8 cellular contexts compared by ENCODE assay signal in genomic region chr19:1206063-1206732, GRCh38. TPM values are rescaled to one million over a fixed set of nuclear protein-coding genes. Genes with fewer than 3 reads are reported as not detected.
DNase-seq lines count a peak whose midpoint lies in the region; ATAC-seq, FAIRE-seq and TF ChIP-seq lines count a peak whose summit lies in the region.

No MANE protein-coding gene starts in this region.

- H3K27me3 ChIP-seq in K562 (ENCODE audit: control insufficient read depth in 2 of 2, insufficient read depth in 2 of 2, low read length in 2 of 2) (no peaks in the 10 kb centered on the region), lower lobe of right lung (ENCODE audit: low read depth) (no peaks in the 10 kb centered on the region), upper lobe of right lung (no peaks in the 10 kb centered on the region)

- H3K4me1 ChIP-seq in K562 (replicated peaks in 1 of 2; ENCODE audit: control insufficient read depth in 2 of 2, insufficient read depth in 2 of 2, low read length in 2 of 2) (peaks cover 44 to 79% of the 10 kb centered on the region in 2 experiments), lower lobe of right lung (peaks cover 65% of the 10 kb centered on the region), upper lobe of right lung (peaks cover 47% of the 10 kb centered on the region)

- TF ChIP-seq CTCF in K562 (IDR thresholded peaks at IDR 0.05 in 2 of 3, conservative IDR thresholded peaks at IDR 0.05 in 1 of 3; ENCODE audit: insufficient read depth in 2 of 3, low read depth in 1 of 3, low read length in 3 of 3) (no peak), lower lobe of right lung (IDR thresholded peaks at IDR 0.05) (no peak), upper lobe of right lung (IDR thresholded peaks at IDR 0.05) (no peak)

- H3K79me2 ChIP-seq in K562 (ENCODE audit: control insufficient read depth, insufficient read depth, low read length): peaks cover 52% of the 10 kb centered on the region

- intact Hi-C loops in Right ventricle myocardium superior (cut with DNase I) (no loop called here), left cardiac atrium (cut with DNase I) (no loop called here), K562 (cut with micrococcal nuclease) (no loop called here), lower lobe of right lung (cut with DNase I) (no loop called here), upper lobe of right lung (cut with DNase I) (no loop called here)

- peak; percentile 55 for DNase-seq in Right ventricle myocardium superior
- DNase-seq in left cardiac atrium: no peak
- no peak for DNase-seq in K562 (ENCODE audit: extremely low read depth in 1 of 4, low spot score in 3 of 4)
- DNase-seq in lower lobe of right lung: no peak
- DNase-seq in upper lobe of right lung: no peak
- no peak for DNase-seq in NCI-H187 treated with DMSO at 0.1 percent for 48 hours (lab: John Stamatoyannopoulos, UW)
- DNase-seq in NCI-H1930 (lab: John Stamatoyannopoulos, UW): no peak
- no peak for DNase-seq in OCI-M1 (lab: John Stamatoyannopoulos, UW)

- peak overlapping the region; percentile 81 to 96 for H3K9ac ChIP-seq in K562 (ENCODE audit: insufficient read depth in 1 of 2, low read depth in 2 of 2, low read length in 2 of 2)

- no peak; the same call in 1 of the 2 replicates for TF ChIP-seq POLR2A in K562 (conservative IDR thresholded peaks at IDR 0.05)

- peaks cover 30% of the 10 kb centered on the region; the same call in 2 of the 3 replicates for H3K36me3 ChIP-seq in K562 (ENCODE audit: control insufficient read depth, insufficient read depth, low read length)
- peaks cover 10% of the 10 kb centered on the region for H3K36me3 ChIP-seq in lower lobe of right lung
- peaks cover 4% of the 10 kb centered on the region for H3K36me3 ChIP-seq in upper lobe of right lung

- no peak for TF ChIP-seq EP300 in K562 (IDR thresholded peaks at IDR 0.05; ENCODE audit: low read length)

- peak overlapping the region; percentile 96 for H3K4me2 ChIP-seq in K562 (ENCODE audit: insufficient read depth, low read length)

- no peak overlapping the region for H2AFZ ChIP-seq in K562 (ENCODE audit: low read depth, low read length)

- H3K9me3 ChIP-seq in K562 (replicated peaks; ENCODE audit: control insufficient read depth, insufficient read depth, low read depth, low read length) (no peaks in the 10 kb centered on the region), lower lobe of right lung (no peaks in the 10 kb centered on the region), upper lobe of right lung (no peaks in the 10 kb centered on the region)

- peaks cover 8% of the 10 kb centered on the region for H3K9me1 ChIP-seq in K562 (ENCODE audit: control insufficient read depth, insufficient read depth, low read length)

- no peak for FAIRE-seq in K562 (lab: Jason Lieb, UNC)

- in situ Hi-C loops in K562 (cut with MboI): no loop called here

- ATAC-seq in Right ventricle myocardium superior (ENCODE audit: poor library complexity): no peak
- no peak for ATAC-seq in left cardiac atrium
- ATAC-seq in K562: no peak
- no peak for ATAC-seq in lower lobe of right lung
- ATAC-seq in upper lobe of right lung: no peak

- no TSS peak for BruUV-seq in K562 (replicated peaks; lab: Mats Ljungman, UMichigan)

- WGBS in K562 (ENCODE audit: insufficient coverage, low coverage, missing lambda C conversion rate): under 1% methylated on average over 42 of the region's 90 CpGs

- H4K20me1 ChIP-seq in K562 (replicated peaks; ENCODE audit: control insufficient read depth, insufficient read depth, low read length): peaks cover 26% of the 10 kb centered on the region

- CTCF ChIA-PET in K562 (lab: Yijun Ruan, JAX; ENCODE audit: low intra/inter-chr PET ratio): interaction anchor here (0.6 kb wide), 1 partner anchor 282 kb away, joined by 3 read pairs; no protein-coding TSS in a partner anchor

- TF ChIP-seq RAD21 in K562 (CRISPR knock-in tag; conservative IDR thresholded peaks at IDR 0.05 in 1 of 2, IDR thresholded peaks at IDR 0.05 in 1 of 2): no peak

- POLR2A ChIA-PET in K562 (lab: Yijun Ruan, JAX): no interaction called here

- H3K4me3 ChIP-seq in K562 (peak overlapping the region; percentile 83), lower lobe of right lung (peak overlapping the region; percentile 80), upper lobe of right lung (peak overlapping the region; percentile 72)

- H3K27ac ChIP-seq in K562 (ENCODE audit: extremely low read depth, low read depth, low read length) (peak overlapping the region; percentile 91), lower lobe of right lung (peak overlapping the region; percentile 71), upper lobe of right lung (peak overlapping the region; percentile 80)

RNA-seq across cellular contexts. Expression of gene STK11, which starts 0.6 kb away (rescaled TPM):
- total RNA-seq in Right ventricle myocardium superior (54.8 TPM), left cardiac atrium (10 to 100 TPM; 48.2 to 53.0 TPM), K562 (2014; rRNA removed) (96.5 and 102 TPM in 2 replicates), K562 (2014; rRNA removed; fragmentation: Illumina TruSeq; extraction: Trizol) (28.9 and 31.7 TPM in 2 replicates), K562 (2015; rRNA removed; fragmentation: Illumina TruSeq; extraction: Trizol) (40.6 and 43.2 TPM in 2 replicates), K562 (2021) (76.3 and 89.6 TPM in 2 replicates), lower lobe of right lung (50.5 TPM), upper lobe of right lung (51.8 TPM)
- total RNA-seq in K562 (2011; cell fraction: chromatin; rRNA removed; ENCODE audit: low replicate concordance): 76.0 and 175 TPM in 2 replicates
- 128 and 133 TPM in 2 replicates for total RNA-seq in K562 (2011; cell fraction: nucleolus; rRNA removed)
- 58.7 and 79.5 TPM in 2 replicates for total RNA-seq in K562 (2011; cell fraction: nucleoplasm; rRNA removed)
- polyA plus RNA-seq in K562 (2011; rRNA removed) (31.2 and 34.3 TPM in 2 replicates), K562 (2014; fragmentation: Illumina TruSeq; extraction: Trizol) (22.0 and 39.1 TPM in 2 replicates), K562 (2014; fragmentation: Nextera tagmentation; extraction: Ambion mirVana) (under 1 TPM; 0.15 to 1.00 TPM), K562 (2014; rRNA removed) (69.4 and 79.9 TPM in 2 replicates)
- 37.0 and 67.8 TPM in 2 replicates for polyA plus RNA-seq in K562 (2011; cell fraction: cytosol; rRNA removed)
- 127 and 182 TPM in 2 replicates for polyA plus RNA-seq in K562 (2011; cell fraction: nucleus; rRNA removed)
- 49.5 and 76.3 TPM in 2 replicates for polyA plus RNA-seq in K562 (2012)
- 38.2 and 43.6 TPM in 2 replicates for polyA minus RNA-seq in K562 (2011; rRNA and poly(A)+ RNA removed)
- 33.9 and 37.0 TPM in 2 replicates for polyA minus RNA-seq in K562 (2011; cell fraction: cytosol; rRNA and poly(A)+ RNA removed)
- polyA minus RNA-seq in K562 (2011; cell fraction: nucleus; rRNA and poly(A)+ RNA removed): 34.3 and 36.1 TPM in 2 replicates

RNA-seq across cellular contexts. Expression of gene CBARP, which starts 31.6 kb away (rescaled TPM):
- total RNA-seq in Right ventricle myocardium superior: 1.1 TPM
- 1 to 10 TPM; 1.6 to 3.8 TPM for total RNA-seq in left cardiac atrium
- total RNA-seq in K562 (2011; cell fraction: chromatin; rRNA removed; ENCODE audit: low replicate concordance): 2.8 and 13.5 TPM in 2 replicates
- 11.4 and 15.2 TPM in 2 replicates for total RNA-seq in K562 (2011; cell fraction: nucleolus; rRNA removed)
- total RNA-seq in K562 (2011; cell fraction: nucleoplasm; rRNA removed): 4.2 and 6.2 TPM in 2 replicates
- 3.7 and 3.8 TPM in 2 replicates for total RNA-seq in K562 (2014; rRNA removed)
- total RNA-seq in K562 (2014; rRNA removed; fragmentation: Illumina TruSeq; extraction: Trizol): 0.18 TPM in 1 of 2 replicates, not detected in the other
- total RNA-seq in K562 (2015; rRNA removed; fragmentation: Illumina TruSeq; extraction: Trizol): 1.3 and 1.4 TPM in 2 replicates
- total RNA-seq in K562 (2021): 6.6 and 8.9 TPM in 2 replicates
- 0.98 and 1.2 TPM in 2 replicates for polyA plus RNA-seq in K562 (2011; rRNA removed)
- 0.84 and 4.5 TPM in 2 replicates for polyA plus RNA-seq in K562 (2011; cell fraction: cytosol; rRNA removed)
- 8.2 and 25.4 TPM in 2 replicates for polyA plus RNA-seq in K562 (2011; cell fraction: nucleus; rRNA removed)
- polyA plus RNA-seq in K562 (2012): 3.1 and 3.3 TPM in 2 replicates
- polyA plus RNA-seq in K562 (2014; fragmentation: Illumina TruSeq; extraction: Trizol): 0.25 and 2.3 TPM in 2 replicates
- polyA plus RNA-seq in K562 (2014; fragmentation: Nextera tagmentation; extraction: Ambion mirVana): under 1 TPM in 1 of 2 experiments, not detected in 1; 0.03 TPM
- 5.8 and 6.3 TPM in 2 replicates for polyA plus RNA-seq in K562 (2014; rRNA removed)
- 0.11 and 0.15 TPM in 2 replicates for polyA minus RNA-seq in K562 (2011; rRNA and poly(A)+ RNA removed)
- polyA minus RNA-seq in K562 (2011; cell fraction: cytosol; rRNA and poly(A)+ RNA removed): 2.9 and 3.0 TPM in 2 replicates
- 3.0 and 3.8 TPM in 2 replicates for polyA minus RNA-seq in K562 (2011; cell fraction: nucleus; rRNA and poly(A)+ RNA removed)
- 0.41 TPM for total RNA-seq in lower lobe of right lung
- total RNA-seq in upper lobe of right lung: 1.0 TPM

RNA-seq across cellular contexts. Expression of gene SBNO2, which starts 32.1 kb away (rescaled TPM):
- total RNA-seq in Right ventricle myocardium superior (15.1 TPM), left cardiac atrium (10 to 100 TPM; 27.2 to 64.2 TPM), K562 (2014; rRNA removed) (18.6 and 23.1 TPM in 2 replicates), K562 (2014; rRNA removed; fragmentation: Illumina TruSeq; extraction: Trizol) (4.0 and 6.3 TPM in 2 replicates), K562 (2015; rRNA removed; fragmentation: Illumina TruSeq; extraction: Trizol) (6.7 and 7.8 TPM in 2 replicates), K562 (2021) (46.2 and 49.0 TPM in 2 replicates), lower lobe of right lung (91.6 TPM), upper lobe of right lung (125 TPM)
- total RNA-seq in K562 (2011; cell fraction: chromatin; rRNA removed; ENCODE audit: low replicate concordance): 26.2 and 103 TPM in 2 replicates
- 64.1 and 67.7 TPM in 2 replicates for total RNA-seq in K562 (2011; cell fraction: nucleolus; rRNA removed)
- 28.6 and 30.7 TPM in 2 replicates for total RNA-seq in K562 (2011; cell fraction: nucleoplasm; rRNA removed)
- polyA plus RNA-seq in K562 (2011; rRNA removed) (6.7 and 9.3 TPM in 2 replicates), K562 (2014; fragmentation: Illumina TruSeq; extraction: Trizol) (5.2 and 13.0 TPM in 2 replicates), K562 (2014; fragmentation: Nextera tagmentation; extraction: Ambion mirVana) (under 1 TPM; 0.01 to 0.04 TPM), K562 (2014; rRNA removed) (21.5 and 23.1 TPM in 2 replicates)
- 7.4 and 14.1 TPM in 2 replicates for polyA plus RNA-seq in K562 (2011; cell fraction: cytosol; rRNA removed)
- polyA plus RNA-seq in K562 (2011; cell fraction: nucleus; rRNA removed): 45.7 and 79.0 TPM in 2 replicates
- polyA plus RNA-seq in K562 (2012): 20.3 and 27.1 TPM in 2 replicates
- polyA minus RNA-seq in K562 (2011; rRNA and poly(A)+ RNA removed): 3.7 and 8.1 TPM in 2 replicates
- polyA minus RNA-seq in K562 (2011; cell fraction: cytosol; rRNA and poly(A)+ RNA removed): 16.7 and 22.1 TPM in 2 replicates
- polyA minus RNA-seq in K562 (2011; cell fraction: nucleus; rRNA and poly(A)+ RNA removed): 20.7 and 21.3 TPM in 2 replicates

RNA-seq across cellular contexts. Expression of gene ATP5F1D, which starts 35.4 kb away (rescaled TPM):
- total RNA-seq in Right ventricle myocardium superior: 692 TPM
- total RNA-seq in left cardiac atrium: 100 to 1,000 TPM; 540 to 639 TPM
- total RNA-seq in K562 (2011; cell fraction: chromatin; rRNA removed; ENCODE audit: low replicate concordance): 42.1 and 110 TPM in 2 replicates
- 116 and 129 TPM in 2 replicates for total RNA-seq in K562 (2011; cell fraction: nucleolus; rRNA removed)
- 74.0 and 85.6 TPM in 2 replicates for total RNA-seq in K562 (2011; cell fraction: nucleoplasm; rRNA removed)
- 135 and 145 TPM in 2 replicates for total RNA-seq in K562 (2014; rRNA removed)
- 3.9 and 4.6 TPM in 2 replicates for total RNA-seq in K562 (2014; rRNA removed; fragmentation: Illumina TruSeq; extraction: Trizol)
- total RNA-seq in K562 (2015; rRNA removed; fragmentation: Illumina TruSeq; extraction: Trizol): 65.2 and 73.0 TPM in 2 replicates
- total RNA-seq in K562 (2021): 409 and 434 TPM in 2 replicates
- polyA plus RNA-seq in K562 (2011; rRNA removed): 36.8 and 58.7 TPM in 2 replicates
- polyA plus RNA-seq in K562 (2011; cell fraction: cytosol; rRNA removed): 119 and 471 TPM in 2 replicates
- polyA plus RNA-seq in K562 (2011; cell fraction: nucleus; rRNA removed): 90.5 and 137 TPM in 2 replicates
- 278 and 318 TPM in 2 replicates for polyA plus RNA-seq in K562 (2012)
- 18.7 and 106 TPM in 2 replicates for polyA plus RNA-seq in K562 (2014; fragmentation: Illumina TruSeq; extraction: Trizol)
- polyA plus RNA-seq in K562 (2014; fragmentation: Nextera tagmentation; extraction: Ambion mirVana): 10 to 100 TPM in 1 of 2 experiments, 1 to 10 TPM in 1; 9.7 to 23.3 TPM
- 233 and 236 TPM in 2 replicates for polyA plus RNA-seq in K562 (2014; rRNA removed)
- polyA minus RNA-seq in K562 (2011; rRNA and poly(A)+ RNA removed): 16.5 and 29.9 TPM in 2 replicates
- polyA minus RNA-seq in K562 (2011; cell fraction: cytosol; rRNA and poly(A)+ RNA removed): 115 and 175 TPM in 2 replicates
- 28.8 and 35.8 TPM in 2 replicates for polyA minus RNA-seq in K562 (2011; cell fraction: nucleus; rRNA and poly(A)+ RNA removed)
- 116 TPM for total RNA-seq in lower lobe of right lung
- total RNA-seq in upper lobe of right lung: 126 TPM

RNA-seq across cellular contexts. Expression of gene MIDN, which starts 42.2 kb away (rescaled TPM):
- total RNA-seq in Right ventricle myocardium superior (54.1 TPM), left cardiac atrium (100 to 1,000 TPM in 1 of 2 donors, 10 to 100 TPM in 1; 58.7 to 148 TPM), K562 (2014; rRNA removed) (13.5 and 20.8 TPM in 2 replicates), K562 (2014; rRNA removed; fragmentation: Illumina TruSeq; extraction: Trizol) (3.9 and 4.8 TPM in 2 replicates), K562 (2015; rRNA removed; fragmentation: Illumina TruSeq; extraction: Trizol) (10.1 and 11.0 TPM in 2 replicates), K562 (2021) (120 and 121 TPM in 2 replicates), lower lobe of right lung (76.3 TPM), upper lobe of right lung (135 TPM)
- total RNA-seq in K562 (2011; cell fraction: chromatin; rRNA removed; ENCODE audit: low replicate concordance): 30.7 and 106 TPM in 2 replicates
- total RNA-seq in K562 (2011; cell fraction: nucleolus; rRNA removed): 81.7 and 90.7 TPM in 2 replicates
- 55.1 and 88.1 TPM in 2 replicates for total RNA-seq in K562 (2011; cell fraction: nucleoplasm; rRNA removed)
- polyA plus RNA-seq in K562 (2011; rRNA removed) (7.0 and 10.2 TPM in 2 replicates), K562 (2014; fragmentation: Illumina TruSeq; extraction: Trizol) (20.5 and 38.3 TPM in 2 replicates), K562 (2014; fragmentation: Nextera tagmentation; extraction: Ambion mirVana) (1 to 10 TPM in 1 of 2 experiments, under 1 TPM in 1; 0.17 to 1.5 TPM), K562 (2014; rRNA removed) (41.3 and 44.6 TPM in 2 replicates)
- 14.0 and 26.8 TPM in 2 replicates for polyA plus RNA-seq in K562 (2011; cell fraction: cytosol; rRNA removed)
- polyA plus RNA-seq in K562 (2011; cell fraction: nucleus; rRNA removed): 44.8 and 87.0 TPM in 2 replicates
- 29.5 and 39.8 TPM in 2 replicates for polyA plus RNA-seq in K562 (2012)
- polyA minus RNA-seq in K562 (2011; rRNA and poly(A)+ RNA removed): 2.7 and 3.0 TPM in 2 replicates
- polyA minus RNA-seq in K562 (2011; cell fraction: cytosol; rRNA and poly(A)+ RNA removed): 29.9 and 43.2 TPM in 2 replicates
- polyA minus RNA-seq in K562 (2011; cell fraction: nucleus; rRNA and poly(A)+ RNA removed): 28.0 and 34.2 TPM in 2 replicates
